Comparison of ENCODE assay signal across 9 cellular contexts in genomic region chr19:39841041-39841440, GRCh38.
"Had no signal": no experiment of that assay in that cellular context is flagged by ENCODE, and none has a peak within 500 bp of the region (broad histone marks: within the 10 kb centered on the region; RNA-seq: fewer than 3 reads in every experiment).

No MANE protein-coding gene starts in this region.

- FAIRE-seq: pancreas, small intestine had no signal

- H3K27me3 ChIP-seq: pancreas, tibial nerve had no signal

- ATAC-seq: pancreas had no signal

- H3K27ac ChIP-seq: pancreas had no signal

- H3K9me3 ChIP-seq: pancreas, tibial nerve had no signal

- DNase-seq: activated gamma-delta T cell treated with Interleukin-2 at 50 U/mL for 16 hours; activated T-cell treated with anti-CD3 and anti-CD28 coated beads, Interleukin-2, amount 50 U/mL, for 1 hour; central memory CD4-positive, alpha-beta T cell; hypothalamus; kidney glomerular epithelial cell; pancreas; small intestine; T1000 had no signal

- H3K4me3 ChIP-seq: pancreas, tibial nerve had no signal
